8 cellular contexts compared by ENCODE assay signal in genomic region chr17:42182927-42183734, GRCh38. TPM values are rescaled to one million over a fixed set of nuclear protein-coding genes. Genes with fewer than 3 reads are reported as not detected.
A peak's percentile ranks its signal among the peaks of the same experiment; 100 is the strongest.
DNase-seq lines count a peak whose midpoint lies in the region; ATAC-seq lines count a peak whose summit lies in the region.

No MANE protein-coding gene starts in this region.

- no peaks in the 10 kb centered on the region for H3K9me3 Mint-ChIP-seq in activated naive CD4-positive, alpha-beta T cell treated with anti-CD3 and anti-CD28 coated beads for 36 hours
- H3K9me3 Mint-ChIP-seq in activated T-helper 2 cell treated with anti-CD3 and anti-CD28 coated beads, Interferon-gamma antibody, Interleukin-2, Interleukin-4, amounts not matched to agents 10 μg/mL and 5 μg/mL and 100 μg/mL, durations not matched to agents 14 hours and 24 hours and 36 hours: no peaks in the 10 kb centered on the region

- no peak overlapping the region for H3K27ac ChIP-seq in thymus (ENCODE audit: low read depth)

- H3K4me3 ChIP-seq in thymus (ENCODE audit: low read length): peak overlapping the region; percentile 70

- CTCF ChIA-PET in activated naive CD4-positive, alpha-beta T cell treated with anti-CD3 and anti-CD28 coated beads for 36 hours (lab: Charles Lee): interaction anchor here (0.8 to 2.2 kb wide), 4 partner anchors 11 to 224 kb away, joined by 3 to 9 read pairs (median 5); partner anchors contain the start of gene GHDC

- H3K27me3 Mint-ChIP-seq in activated naive CD4-positive, alpha-beta T cell treated with anti-CD3 and anti-CD28 coated beads for 36 hours (ENCODE audit: low read depth): peaks cover 22% of the 10 kb centered on the region
- peaks cover 30% of the 10 kb centered on the region for H3K27me3 Mint-ChIP-seq in activated T-helper 2 cell treated with anti-CD3 and anti-CD28 coated beads, Interferon-gamma antibody, Interleukin-2, Interleukin-4, amounts not matched to agents 10 μg/mL and 5 μg/mL and 100 μg/mL, durations not matched to agents 14 hours and 24 hours and 36 hours (ENCODE audit: low read depth)

- peak overlapping the region; percentile 86 for H3K4me3 Mint-ChIP-seq in activated naive CD4-positive, alpha-beta T cell treated with anti-CD3 and anti-CD28 coated beads for 36 hours
- peak overlapping the region; percentile 89 for H3K4me3 Mint-ChIP-seq in activated T-helper 2 cell treated with anti-CD3 and anti-CD28 coated beads, Interferon-gamma antibody, Interleukin-2, Interleukin-4, amounts not matched to agents 10 μg/mL and 5 μg/mL and 100 μg/mL, durations not matched to agents 14 hours and 24 hours and 36 hours (ENCODE audit: low read depth)

- no peaks in the 10 kb centered on the region for H3K9me3 ChIP-seq in thymus (ENCODE audit: control insufficient read depth)

- no peaks in the 10 kb centered on the region for H3K36me3 Mint-ChIP-seq in activated naive CD4-positive, alpha-beta T cell treated with anti-CD3 and anti-CD28 coated beads for 36 hours (ENCODE audit: low read depth)
- peaks cover 3% of the 10 kb centered on the region for H3K36me3 Mint-ChIP-seq in activated T-helper 2 cell treated with anti-CD3 and anti-CD28 coated beads, Interferon-gamma antibody, Interleukin-2, Interleukin-4, amounts not matched to agents 10 μg/mL and 5 μg/mL and 100 μg/mL, durations not matched to agents 14 hours and 24 hours and 36 hours (ENCODE audit: low read depth)

- no peak for DNase-seq in activated naive CD4-positive, alpha-beta T cell treated with anti-CD3 and anti-CD28 coated beads for 36 hours
- no peak for DNase-seq in activated naive CD4-positive, alpha-beta T cell treated with Interleukin-2 at 50 U/mL for 16 hours
- no peak for DNase-seq in activated T-helper 2 cell treated with anti-CD3 and anti-CD28 coated beads, Interferon-gamma antibody, Interleukin-2, Interleukin-4, amounts not matched to agents 10 μg/mL and 5 μg/mL and 100 μg/mL, durations not matched to agents 14 hours and 24 hours and 36 hours (ENCODE audit: low spot score)
- peak; percentile 5 for DNase-seq in kidney glomerular epithelial cell (lab: John Stamatoyannopoulos, UW)
- no peak for DNase-seq in iPS-NIHi11 (ENCODE audit: low spot score)
- DNase-seq in RPMI8226: no peak

- H3K4me1 ChIP-seq in thymus (ENCODE audit: control insufficient read depth, insufficient read depth, low read length): peaks cover 18% of the 10 kb centered on the region

- intact Hi-C loops in activated naive CD4-positive, alpha-beta T cell treated with anti-CD3 and anti-CD28 coated beads for 36 hours (cut with micrococcal nuclease): loop anchor here (1.0 to 5.0 kb wide), 5 partner anchors 65 to 344 kb away; partner anchors contain the start of gene STAT5A
- intact Hi-C loops in activated T-helper 2 cell treated with anti-CD3 and anti-CD28 coated beads, Interferon-gamma antibody, Interleukin-2, Interleukin-4, amounts not matched to agents 10 μg/mL and 5 μg/mL and 100 μg/mL, durations not matched to agents 14 hours and 24 hours and 36 hours (cut with micrococcal nuclease): loop anchor here (5.0 kb wide), 1 partner anchor 66 kb away; no protein-coding TSS in a partner anchor

- peak overlapping the region; percentile 70 for H3K27ac Mint-ChIP-seq in activated naive CD4-positive, alpha-beta T cell treated with anti-CD3 and anti-CD28 coated beads for 36 hours
- H3K27ac Mint-ChIP-seq in activated T-helper 2 cell treated with anti-CD3 and anti-CD28 coated beads, Interferon-gamma antibody, Interleukin-2, Interleukin-4, amounts not matched to agents 10 μg/mL and 5 μg/mL and 100 μg/mL, durations not matched to agents 14 hours and 24 hours and 36 hours: peak overlapping the region; percentile 76

- H3K36me3 ChIP-seq in thymus (ENCODE audit: control insufficient read depth, insufficient read depth): no peaks in the 10 kb centered on the region

- H3K4me1 Mint-ChIP-seq in activated naive CD4-positive, alpha-beta T cell treated with anti-CD3 and anti-CD28 coated beads for 36 hours (ENCODE audit: low read depth): peaks cover 48% of the 10 kb centered on the region
- peaks cover 39% of the 10 kb centered on the region for H3K4me1 Mint-ChIP-seq in activated T-helper 2 cell treated with anti-CD3 and anti-CD28 coated beads, Interferon-gamma antibody, Interleukin-2, Interleukin-4, amounts not matched to agents 10 μg/mL and 5 μg/mL and 100 μg/mL, durations not matched to agents 14 hours and 24 hours and 36 hours (ENCODE audit: low read depth)

- ATAC-seq in GM18498 (IDR thresholded peaks at IDR 0.05; ENCODE audit: unreplicated experiment): no peak

- WGBS in thymus: 73% methylated on average over 9 of the region's 9 CpGs

- peaks cover 33% of the 10 kb centered on the region for H3K27me3 ChIP-seq in thymus (ENCODE audit: control insufficient read depth, insufficient read depth)

RNA-seq across cellular contexts. Expression of gene HCRT, which starts 2.1 kb away (rescaled TPM):
- not detected for total RNA-seq in activated naive CD4-positive, alpha-beta T cell treated with anti-CD3 and anti-CD28 coated beads for 36 hours
- not detected in 2 replicates for total RNA-seq in activated T-helper 2 cell treated with anti-CD3 and anti-CD28 coated beads, Interferon-gamma antibody, Interleukin-2, Interleukin-4, amounts not matched to agents 10 μg/mL and 5 μg/mL and 100 μg/mL, durations not matched to agents 14 hours and 24 hours and 36 hours
- 0.23 TPM for polyA plus RNA-seq in thymus

RNA-seq across cellular contexts. Expression of gene KCNH4, which starts 2.2 kb away (rescaled TPM):
- under 1 TPM; 0.24 to 0.35 TPM for total RNA-seq in activated naive CD4-positive, alpha-beta T cell treated with anti-CD3 and anti-CD28 coated beads for 36 hours
- 0.44 and 0.64 TPM in 2 replicates for total RNA-seq in activated T-helper 2 cell treated with anti-CD3 and anti-CD28 coated beads, Interferon-gamma antibody, Interleukin-2, Interleukin-4, amounts not matched to agents 10 μg/mL and 5 μg/mL and 100 μg/mL, durations not matched to agents 14 hours and 24 hours and 36 hours
- polyA plus RNA-seq in thymus: 0.09 TPM

RNA-seq across cellular contexts. Expression of gene GHDC, which starts 11.2 kb away (rescaled TPM):
- total RNA-seq in activated naive CD4-positive, alpha-beta T cell treated with anti-CD3 and anti-CD28 coated beads for 36 hours: 1 to 10 TPM; 9.0 to 9.7 TPM
- 16.5 and 17.6 TPM in 2 replicates for total RNA-seq in activated T-helper 2 cell treated with anti-CD3 and anti-CD28 coated beads, Interferon-gamma antibody, Interleukin-2, Interleukin-4, amounts not matched to agents 10 μg/mL and 5 μg/mL and 100 μg/mL, durations not matched to agents 14 hours and 24 hours and 36 hours
- 19.6 TPM for polyA plus RNA-seq in thymus

RNA-seq across cellular contexts. Expression of gene RAB5C, which starts 28.3 kb away (rescaled TPM):
- 10 to 100 TPM; 32.5 to 36.6 TPM for total RNA-seq in activated naive CD4-positive, alpha-beta T cell treated with anti-CD3 and anti-CD28 coated beads for 36 hours
- 63.9 and 67.9 TPM in 2 replicates for total RNA-seq in activated T-helper 2 cell treated with anti-CD3 and anti-CD28 coated beads, Interferon-gamma antibody, Interleukin-2, Interleukin-4, amounts not matched to agents 10 μg/mL and 5 μg/mL and 100 μg/mL, durations not matched to agents 14 hours and 24 hours and 36 hours
- polyA plus RNA-seq in thymus: 83.0 TPM
